34 cellular contexts compared by ENCODE assay signal in genomic region chr2:116304328-116304727, GRCh38.
"Had no signal": no experiment of that assay in that cellular context is flagged by ENCODE, and none has a peak within 500 bp of the region (broad histone marks: within the 10 kb centered on the region; RNA-seq: fewer than 3 reads in every experiment).

No MANE protein-coding gene starts in this region.

- DNase-seq: Karpas-422, Kasumi-1, KG1, MG63, MM.1S, MV-4-11, NCI-H1048, NCI-H1092, NCI-H1092 treated with DMSO at 0.1 percent for 48 hours, NCI-H1105, NCI-H1105 treated with DMSO at 0.1 percent for 48 hours, NCI-H1417, NCI-H1417 treated with DMSO at 0.1 percent for 48 hours, NCI-H1436, NCI-H1436 treated with DMSO at 0.1 percent for 48 hours, NCI-H146, NCI-H1694, NCI-H1694 treated with DMSO at 0.1 percent for 48 hours, NCI-H187, NCI-H187 treated with DMSO at 0.1 percent for 48 hours, NCI-H1930, NCI-H2029, NCI-H2029 treated with DMSO at 0.1 percent for 48 hours, NCI-H2081, NCI-H2081 treated with DMSO at 0.1 percent for 48 hours, NCI-H2107, NCI-H2171, NCI-H2171 treated with DMSO at 0.1 percent for 48 hours, NCI-H2227 treated with DMSO at 0.1 percent for 48 hours, NCI-H226, NCI-H345, NCI-H446, NCI-H446 treated with DMSO at 0.1 percent for 48 hours had no signal

- H3K27ac ChIP-seq: KMS-11 had no signal

- H3K27me3 ChIP-seq: MG63 had no signal

- H3K4me3 ChIP-seq: MG63 had no signal

- H3K36me3 ChIP-seq: MG63 had no signal
